Comparison of ENCODE assay signal across 2 cellular contexts in genomic region chr4:103193457-103193856, GRCh38.
A peak's percentile ranks its signal among the peaks of the same experiment; 100 is the strongest.
TF ChIP-seq lines count a peak whose summit lies in the region.

No MANE protein-coding gene starts in this region.

TF ChIP-seq in IMR-90, 13 proteins besides CTCF, POLR2A, EP300 and RAD21:
- TF ChIP-seq CHD1 (IDR thresholded peaks at IDR 0.05; ENCODE audit: low read depth, low read length) = no peak
- TF ChIP-seq MAFK (IDR thresholded peaks at IDR 0.05; ENCODE audit: low read depth, low read length) = peak; percentile 97
- TF ChIP-seq CEBPB (IDR thresholded peaks at IDR 0.05; ENCODE audit: low read depth, low read length) = no peak

TF ChIP-seq in H1, 55 proteins besides CTCF, POLR2A, EP300 and RAD21:
- TF ChIP-seq MAFK (IDR thresholded peaks at IDR 0.05; ENCODE audit: low read depth, low read length) (peak; percentile 70; the same call in 1 of the 2 replicates), BCL11A (IDR thresholded peaks at IDR 0.05; ENCODE audit: low read depth in 2 of 2, low read length in 2 of 2) (no peak)
TF ChIP-seq in H1: peak in this region for 1.
